In genomic region chr4:80611366-80611765, GRCh38 we compare ENCODE assay signal across 10 cellular contexts.
A peak's percentile ranks its signal among the peaks of the same experiment; 100 is the strongest.
DNase-seq lines count a peak whose midpoint lies in the region; ATAC-seq lines count a peak whose summit lies in the region.
"Had no signal": no experiment of that assay in that cellular context is flagged by ENCODE, and none has a peak within 500 bp of the region (broad histone marks: within the 10 kb centered on the region; RNA-seq: fewer than 3 reads in every experiment).

No MANE protein-coding gene starts in this region.

- no peak overlapping the region for H3K4me3 Mint-ChIP-seq in activated T-helper 17 cell treated with anti-CD3 and anti-CD28 coated beads, Interleukin-2, amount 50 U/mL, for 72 hours
- H3K4me3 Mint-ChIP-seq: dendritic cell treated with granulocyte-macrophage colony-stimulating factor and Interleukin-4, amounts not matched to agents 40 ng/mL and 50 ng/mL, for 4 days had no signal

- intact Hi-C loops in Right ventricle myocardium superior (cut with DNase I) = no loop called here

- no peaks in the 10 kb centered on the region for H3K4me1 Mint-ChIP-seq in activated T-helper 17 cell treated with anti-CD3 and anti-CD28 coated beads, Interleukin-2, amount 50 U/mL, for 72 hours

- no peak overlapping the region for H3K27ac Mint-ChIP-seq in activated T-helper 17 cell treated with anti-CD3 and anti-CD28 coated beads, Interleukin-2, amount 50 U/mL, for 72 hours
- H3K27ac Mint-ChIP-seq: dendritic cell treated with granulocyte-macrophage colony-stimulating factor and Interleukin-4, amounts not matched to agents 40 ng/mL and 50 ng/mL, for 4 days had no signal

- no peaks in the 10 kb centered on the region for H3K9me3 Mint-ChIP-seq in activated T-helper 17 cell treated with anti-CD3 and anti-CD28 coated beads, Interleukin-2, amount 50 U/mL, for 72 hours
- H3K9me3 Mint-ChIP-seq: dendritic cell treated with granulocyte-macrophage colony-stimulating factor and Interleukin-4, amounts not matched to agents 40 ng/mL and 50 ng/mL, for 4 days had no signal

- no peaks in the 10 kb centered on the region for H3K36me3 Mint-ChIP-seq in activated T-helper 17 cell treated with anti-CD3 and anti-CD28 coated beads, Interleukin-2, amount 50 U/mL, for 72 hours (ENCODE audit: low read depth)

- DNase-seq in DMS53 treated with DMSO at 0.1 percent for 48 hours (lab: John Stamatoyannopoulos, UW; ENCODE audit: unreplicated experiment) (peak; percentile 63), NCI-H345 (lab: John Stamatoyannopoulos, UW) (peak; percentile 34), dermis blood vessel endothelial cell (no peak), Right ventricle myocardium superior (no peak), cortex of kidney (lab: John Stamatoyannopoulos, UW) (no peak)
- DNase-seq: posterior cingulate gyrus had no signal

- ATAC-seq in GM21360 (IDR thresholded peaks at IDR 0.05; ENCODE audit: unreplicated experiment) = peak; percentile 34
- peak; percentile 52 for ATAC-seq in HG03095 (IDR thresholded peaks at IDR 0.05; ENCODE audit: unreplicated experiment)
- no peak for ATAC-seq in activated T-helper 17 cell treated with anti-CD3 and anti-CD28 coated beads, Interleukin-2, amount 50 U/mL, for 72 hours (replicated peaks)
- ATAC-seq in Right ventricle myocardium superior (ENCODE audit: poor library complexity) = no peak

- H3K27me3 Mint-ChIP-seq in activated T-helper 17 cell treated with anti-CD3 and anti-CD28 coated beads, Interleukin-2, amount 50 U/mL, for 72 hours = no peaks in the 10 kb centered on the region
- H3K27me3 Mint-ChIP-seq: dendritic cell treated with granulocyte-macrophage colony-stimulating factor and Interleukin-4, amounts not matched to agents 40 ng/mL and 50 ng/mL, for 4 days had no signal

Comparison
In these comparisons a context has a peak if more than half of its experiments do, and no peak if none do; other contexts are left out.
1. DNase-seq: peak in DMS53 treated with DMSO at 0.1 percent for 48 hours (single experiment) and NCI-H345 (single experiment); none in dermis blood vessel endothelial cell (single experiment), Right ventricle myocardium superior (single experiment) and cortex of kidney (single experiment).
2. ATAC-seq: peak in GM21360 (single experiment) and HG03095 (single experiment); none in activated T-helper 17 cell treated with anti-CD3 and anti-CD28 coated beads, Interleukin-2, amount 50 U/mL, for 72 hours (single experiment) and Right ventricle myocardium superior (single experiment).